ENCODE assay signal across 18 cellular contexts in the genomic region with DNA sequence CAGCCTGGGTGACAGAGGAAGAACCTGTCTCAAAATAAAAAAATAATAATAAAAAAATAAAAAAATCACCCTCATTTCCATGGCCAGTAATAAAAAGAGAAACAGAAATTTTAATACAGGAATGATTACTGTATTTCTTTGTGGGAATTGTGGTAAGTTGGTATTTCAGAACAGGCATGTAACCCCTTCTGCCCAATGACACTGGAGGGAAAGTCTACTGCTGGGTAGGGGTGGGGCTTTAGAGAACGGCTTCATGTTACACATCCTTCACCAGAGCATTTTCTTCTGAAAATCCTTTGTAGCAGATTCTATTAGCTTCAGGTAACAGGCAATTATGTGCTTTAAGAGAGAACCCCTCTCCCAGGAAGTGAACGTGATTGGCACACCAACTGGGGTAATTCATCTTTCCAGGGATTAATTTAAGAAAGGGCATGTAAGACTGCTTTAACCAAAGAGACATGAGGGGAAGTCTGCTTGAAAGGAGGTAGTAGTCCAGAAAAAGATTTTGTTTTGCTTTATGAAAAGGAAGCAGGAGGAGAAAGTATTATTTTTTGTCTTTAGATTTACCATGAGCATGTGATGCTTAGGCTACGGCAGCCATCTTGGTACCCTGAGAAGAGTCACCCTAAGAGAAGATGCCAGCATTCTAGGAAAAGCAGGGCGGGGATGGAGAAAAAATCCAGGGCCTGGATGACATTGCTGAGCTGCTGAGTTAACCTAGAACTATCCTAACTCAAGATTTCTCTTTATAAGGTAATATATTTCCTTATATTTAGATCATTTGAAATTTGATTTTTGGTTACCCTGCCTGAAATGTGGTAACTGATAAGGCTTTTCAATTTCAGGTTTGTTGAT. TPM values are rescaled to one million over a fixed set of nuclear protein-coding genes. Genes with fewer than 3 reads are reported as not detected.
DNase-seq lines count a peak whose midpoint lies in the region; ATAC-seq lines count a peak whose summit lies in the region.
"Had no signal": no experiment of that assay in that cellular context is flagged by ENCODE, and none has a peak within 500 bp of the region (broad histone marks: within the 10 kb centered on the region; RNA-seq: fewer than 3 reads in every experiment).

No MANE protein-coding gene starts in this region.

- DNase-seq in A172 (ENCODE audit: low spot score) (peak; percentile 13), HT1080 (ENCODE audit: low read depth) (peak; percentile 17), NCI-H524 treated with DMSO at 0.1 percent for 48 hours (lab: John Stamatoyannopoulos, UW) (peak; percentile 32), astrocyte of the hippocampus (ENCODE audit: low read depth, low spot score) (peak; percentile 12)
- no peak for DNase-seq in stimulated activated CD4-positive, alpha-beta T cell treated with anti-CD3 and anti-CD28 coated beads, Interleukin-12 subunit alpha, Interleukin-12 subunit beta, amount 100 ng/mL, for 4 hours
- DNase-seq: activated CD4-positive, alpha-beta T cell treated with anti-CD3 and anti-CD28 coated beads, Interleukin-2, amount 10 ng/mL, durations not matched to agents 24 days and 14 days; activated naive CD4-positive, alpha-beta T cell treated with anti-CD3 and anti-CD28 coated beads for 36 hours; CD8-positive, alpha-beta memory T cell; EL; heart right ventricle; HFFc6; NCI-H1694; NCI-H526; stimulated activated CD4-positive, alpha-beta T cell treated with anti-CD3 and anti-CD28 coated beads, Interleukin-4, amount 100 ng/mL, for 24 hours; substantia nigra had no signal

- ATAC-seq in HG03342 (IDR thresholded peaks at IDR 0.05; ENCODE audit: unreplicated experiment) (no peak), GM19455 (IDR thresholded peaks at IDR 0.05; ENCODE audit: unreplicated experiment) (no peak), HG03457 (IDR thresholded peaks at IDR 0.05; ENCODE audit: unreplicated experiment) (no peak)
- ATAC-seq: heart right ventricle had no signal

RNA-seq across cellular contexts. Expression of a gene that starts 57.7 kb away (rescaled TPM):
- not detected in 2 replicates for total RNA-seq in A172 (2014; rRNA removed; shearing (Covaris generic))
- total RNA-seq in HT1080 (2014; rRNA removed; shearing (Covaris generic)), result not detected in 2 replicates
- polyA plus RNA-seq in HT1080 (2015; cell fraction: cytosol; rRNA removed), result not detected in 2 replicates
- not detected in 2 replicates for polyA plus RNA-seq in HT1080 (2015; cell fraction: nucleus; rRNA removed)
- total RNA-seq: activated CD4-positive, alpha-beta T cell treated with anti-CD3 and anti-CD28 coated beads, Interleukin-2, amount 10 ng/mL, durations not matched to agents 24 days and 14 days; activated naive CD4-positive, alpha-beta T cell treated with anti-CD3 and anti-CD28 coated beads for 36 hours; CD8-positive, alpha-beta memory T cell; HFFc6 had no signal
- polyA plus RNA-seq: CD8-positive, alpha-beta memory T cell had no signal
